ENCODE assay signal across 8 cellular contexts in genomic region chr1:37553927-37554808, GRCh38. TPM values are rescaled to one million over a fixed set of nuclear protein-coding genes. Genes with fewer than 3 reads are reported as not detected.
DNase-seq lines count a peak whose midpoint lies in the region; ATAC-seq and TF ChIP-seq lines count a peak whose summit lies in the region.

Gene SNIP1 (minus strand): TSS chr1:37554293. CDS start chr1:37554229, 64 bp downstream.

- TF ChIP-seq POLR2A in GM18505 (IDR thresholded peaks at IDR 0.05; ENCODE audit: borderline replicate concordance, extremely low read depth, insufficient read depth, insufficient read length), result peak; percentile 82
- TF ChIP-seq POLR2A in gastrocnemius medialis (IDR thresholded peaks at IDR 0.05), result peak; percentile 65 to 81

- H3K4me1 Mint-ChIP-seq in brain, result peaks cover 75% of the 10 kb centered on the region

- peak within 1 kb of the TSS; percentile 83 to 94 (median 88) for H3K27ac ChIP-seq in gastrocnemius medialis

- peak within 1 kb of the TSS; percentile 94 to 97 (median 96) for H3K27ac Mint-ChIP-seq in brain

- H3K36me3 ChIP-seq in gastrocnemius medialis, result peaks cover 0 to 16% of the 10 kb centered on the region in 2 donors

- peaks cover 30% of the 10 kb centered on the region for H3K36me3 Mint-ChIP-seq in brain

- no peak for TF ChIP-seq CTCF in brain (conservative IDR thresholded peaks at IDR 0.05)
- TF ChIP-seq CTCF in gastrocnemius medialis (IDR thresholded peaks at IDR 0.05 in 4 of 5, conservative IDR thresholded peaks at IDR 0.05 in 1 of 5), result no peak

- peak; percentile 90 for DNase-seq in NCI-H2171 (lab: John Stamatoyannopoulos, UW)
- peak; percentile 86 for DNase-seq in UCSD-AML1 (lab: John Stamatoyannopoulos, UW; ENCODE audit: unreplicated experiment)
- peak; percentile 91 to 92 for DNase-seq in gastrocnemius medialis

- H3K9me3 ChIP-seq in gastrocnemius medialis, result no peaks in the 10 kb centered on the region

- intact Hi-C loops in gastrocnemius medialis (cut with DNase I; ENCODE audit: low total_unique reads), result loop anchor here (1.0 to 5.0 kb wide), 4 partner anchors 40 to 137 kb away; partner anchors contain the start of genes GNL2 and MEAF6

- H3K9me3 Mint-ChIP-seq in brain, result peaks cover 0 to 5% (median 0%) of the 10 kb centered on the region in 5 experiments

- peaks cover 17 to 21% of the 10 kb centered on the region in 2 donors for H3K4me1 ChIP-seq in gastrocnemius medialis

- in situ Hi-C loops in gastrocnemius medialis (cut with MboI; ENCODE audit: low sequenced_read_pairs in 4 of 4), result no loop called here

- H3K4me3 ChIP-seq in iPS-11a (ENCODE audit: low read depth, low read length) (peak within 1 kb of the TSS; percentile 81), gastrocnemius medialis (peak within 1 kb of the TSS; percentile 71 to 100 (median 92))

- H3K27me3 ChIP-seq in gastrocnemius medialis, result no peaks in the 10 kb centered on the region

- peaks cover 12% of the 10 kb centered on the region for H3K27me3 Mint-ChIP-seq in brain

- peak within 1 kb of the TSS; percentile 95 to 99 (median 98) for H3K4me3 Mint-ChIP-seq in brain

- ATAC-seq in GM18505 (IDR thresholded peaks at IDR 0.05; ENCODE audit: unreplicated experiment) (peak; percentile 82), HG03066 (IDR thresholded peaks at IDR 0.05; ENCODE audit: low read depth, unreplicated experiment) (peak; percentile 78), gastrocnemius medialis (peak; percentile 98), HG02970 (IDR thresholded peaks at IDR 0.05; ENCODE audit: low FRiP score, unreplicated experiment) (no peak)

RNA-seq across cellular contexts. Expression of gene SNIP1, which starts in this region (rescaled TPM):
- polyA plus RNA-seq in brain (ENCODE audit: insufficient read depth, low read depth, low replicate concordance), result 8.5 TPM
- total RNA-seq in gastrocnemius medialis, result 1 to 10 TPM; 5.2 to 9.2 (median 6.5) TPM
